8 cellular contexts compared by ENCODE assay signal in genomic region chr16:74296465-74297295, GRCh38. TPM values are rescaled to one million over a fixed set of nuclear protein-coding genes. Genes with fewer than 3 reads are reported as not detected.
DNase-seq lines count a peak whose midpoint lies in the region; ATAC-seq and TF ChIP-seq lines count a peak whose summit lies in the region.

Gene PSMD7, plus strand, starts transcription at chr16:74296814. Its CDS starts 101 bp downstream, at chr16:74296915.

- peaks cover 18 to 59% (median 39%) of the 10 kb centered on the region in 6 donors for H3K4me1 ChIP-seq in spleen

- peaks cover 0 to 4% (median 3%) of the 10 kb centered on the region in 8 donors for H3K9me3 ChIP-seq in spleen

- H3K27me3 ChIP-seq in spleen (replicated peaks in 1 of 7), result no peaks in the 10 kb centered on the region

- intact Hi-C loops in spleen (cut with DNase I; ENCODE audit: low total_unique reads), result no loop called here

- ATAC-seq in GM19023 (IDR thresholded peaks at IDR 0.05; ENCODE audit: unreplicated experiment) (peak; percentile 95), HG03196 (IDR thresholded peaks at IDR 0.05; ENCODE audit: unreplicated experiment) (peak; percentile 92)

- peak in 2 of 3 donors; percentile 9 to 38 for TF ChIP-seq POLR2A in spleen (IDR thresholded peaks at IDR 0.05)

- TF ChIP-seq CTCF in AG09309 (IDR thresholded peaks at IDR 0.05; ENCODE audit: control insufficient read depth, insufficient read depth, low read depth, low read length, missing control alignments) (no peak), spleen (IDR thresholded peaks at IDR 0.05 in 8 of 11, conservative IDR thresholded peaks at IDR 0.05 in 3 of 11) (peak in 1 of 11 experiments; percentile 28)

- WGBS in spleen, 5 donors, result 0 to 1% (median 0%) methylated on average over 53 to 71 of the region's 71 CpGs

- H3K4me3 ChIP-seq in AG09309 (ENCODE audit: control insufficient read depth, low read depth, low read length) (peak within 1 kb of the TSS; percentile 88), spleen (peak within 1 kb of the TSS; percentile 75 to 99 (median 92))

- DNase-seq in AG09309 (ENCODE audit: low read depth), result peak; percentile 51
- DNase-seq in NCI-H345 treated with DMSO at 0.1 percent for 48 hours (lab: John Stamatoyannopoulos, UW; ENCODE audit: unreplicated experiment), result peak; percentile 68
- peak; percentile 86 for DNase-seq in activated CD4-positive, CD25-positive, alpha-beta regulatory T cell treated with anti-CD3 and anti-CD28 coated beads, Interleukin-2, amount 50 U/mL, for 16 hours (ENCODE audit: low read depth, low spot score)
- DNase-seq in central memory CD4-positive, alpha-beta T cell, result peak; percentile 89
- DNase-seq in inferior parietal cortex (ENCODE audit: extremely low spot score), result peak; percentile 96
- peak; percentile 98 for DNase-seq in spleen

- H3K27ac ChIP-seq in spleen, result peak within 1 kb of the TSS; percentile 87 to 98 (median 96)

- H3K36me3 ChIP-seq in spleen, result peaks cover 0 to 37% (median 25%) of the 10 kb centered on the region in 6 donors

RNA-seq across cellular contexts. Expression of gene PSMD7, which starts in this region (rescaled TPM):
- 10 to 100 TPM; 41.2 to 61.1 (median 58.6) TPM for total RNA-seq in spleen
- 10 to 100 TPM; 40.5 to 50.6 (median 42.9) TPM for polyA plus RNA-seq in spleen

Comparison
In these comparisons a context has a peak if more than half of its experiments do, and no peak if none do; other contexts are left out.
1. Peak in every context shown above with its lines: DNase-seq, ATAC-seq, H3K4me3 ChIP-seq and H3K27ac ChIP-seq.